ENCODE assay signal across 20 cellular contexts in the genomic region with DNA sequence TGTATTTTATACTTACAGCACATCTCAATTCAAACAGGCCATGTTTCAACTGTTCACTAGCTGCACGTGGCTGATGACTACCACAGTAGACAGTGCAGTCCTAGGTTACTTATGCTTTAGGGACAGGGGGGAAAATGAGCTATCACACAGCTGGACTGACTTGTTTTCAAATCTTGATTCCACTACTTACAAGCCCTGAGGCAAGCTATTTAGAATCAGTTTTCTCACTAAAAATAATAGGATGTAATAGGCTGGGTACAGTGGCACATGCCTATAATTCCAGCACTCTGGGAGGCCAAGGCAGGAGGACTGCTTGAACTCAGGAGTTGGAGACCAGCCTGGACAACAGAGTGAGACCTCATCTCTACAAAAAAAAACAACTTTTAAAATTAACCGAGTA. TPM values are rescaled to one million over a fixed set of nuclear protein-coding genes. Genes with fewer than 3 reads are reported as not detected.
A peak's percentile ranks its signal among the peaks of the same experiment; 100 is the strongest.
DNase-seq lines count a peak whose midpoint lies in the region; ATAC-seq and TF ChIP-seq lines count a peak whose summit lies in the region.
"Had no signal": no experiment of that assay in that cellular context is flagged by ENCODE, and none has a peak within 500 bp of the region (broad histone marks: within the 10 kb centered on the region; RNA-seq: fewer than 3 reads in every experiment).

No MANE protein-coding gene starts in this region.

- WGBS in right cardiac atrium = 92% methylated on average over 2 of the region's 2 CpGs

- no peaks in the 10 kb centered on the region for H3K27me3 ChIP-seq in right cardiac atrium (ENCODE audit: control insufficient read depth, insufficient read depth)

- H3K4me3 Mint-ChIP-seq in activated CD4-positive, alpha-beta T cell treated with anti-CD3 and anti-CD28 coated beads, Interleukin-2, amount 10 ng/mL, durations not matched to agents 7 days and 5 days = no peak overlapping the region
- no peak overlapping the region for H3K4me3 Mint-ChIP-seq in activated naive CD4-positive, alpha-beta T cell treated with anti-CD3 and anti-CD28 coated beads, Interleukin-2, amount 50 U/mL, for 24 hours
- H3K4me3 Mint-ChIP-seq in T-cell = no peak overlapping the region
- no peak overlapping the region for H3K4me3 Mint-ChIP-seq in osteocyte (ENCODE audit: unreplicated experiment)
- H3K4me3 Mint-ChIP-seq: H9, IgD-negative memory B cell had no signal

- no peak for TF ChIP-seq CTCF in osteocyte (IDR thresholded peaks at IDR 0.05)

- peaks cover 4% of the 10 kb centered on the region for H3K4me1 ChIP-seq in right cardiac atrium (ENCODE audit: control insufficient read depth, insufficient read depth, low read length)

- H3K27me3 Mint-ChIP-seq in activated CD4-positive, alpha-beta T cell treated with anti-CD3 and anti-CD28 coated beads, Interleukin-2, amount 10 ng/mL, durations not matched to agents 7 days and 5 days = no peaks in the 10 kb centered on the region
- H3K27me3 Mint-ChIP-seq in activated naive CD4-positive, alpha-beta T cell treated with anti-CD3 and anti-CD28 coated beads, Interleukin-2, amount 50 U/mL, for 24 hours = no peaks in the 10 kb centered on the region
- H3K27me3 Mint-ChIP-seq in T-cell (no peaks in the 10 kb centered on the region), osteocyte (ENCODE audit: unreplicated experiment) (no peaks in the 10 kb centered on the region)
- H3K27me3 Mint-ChIP-seq: IgD-negative memory B cell had no signal

- no peak overlapping the region for H3K27ac ChIP-seq in right cardiac atrium (ENCODE audit: low read length)

- H3K9me3 ChIP-seq in right cardiac atrium (ENCODE audit: control insufficient read depth, low read length) = no peaks in the 10 kb centered on the region

- no peaks in the 10 kb centered on the region for H3K9me3 Mint-ChIP-seq in activated CD4-positive, alpha-beta T cell treated with anti-CD3 and anti-CD28 coated beads, Interleukin-2, amount 10 ng/mL, durations not matched to agents 7 days and 5 days
- no peaks in the 10 kb centered on the region for H3K9me3 Mint-ChIP-seq in activated naive CD4-positive, alpha-beta T cell treated with anti-CD3 and anti-CD28 coated beads, Interleukin-2, amount 50 U/mL, for 24 hours
- H3K9me3 Mint-ChIP-seq in T-cell = no peaks in the 10 kb centered on the region
- no peaks in the 10 kb centered on the region for H3K9me3 Mint-ChIP-seq in osteocyte (ENCODE audit: unreplicated experiment)
- H3K9me3 Mint-ChIP-seq: H9, IgD-negative memory B cell had no signal

- no peak for DNase-seq in activated CD4-positive, alpha-beta T cell treated with anti-CD3 and anti-CD28 coated beads, Interleukin-2, amount 10 ng/mL, durations not matched to agents 7 days and 5 days
- DNase-seq in activated CD4-positive, alpha-beta T cell treated with anti-CD3 and anti-CD28 coated beads, Interleukin-2, amount 50 U/mL, for 4 hours = no peak
- DNase-seq in activated naive CD4-positive, alpha-beta T cell (lab: John Stamatoyannopoulos, UW) = no peak
- DNase-seq in T-cell (no peak), osteocyte (ENCODE audit: extremely low spot score, unreplicated experiment) (no peak), right cardiac atrium (no peak), HuH-7.5 (ENCODE audit: low spot score) (no peak)
- DNase-seq: 8988T, DMS 273 treated with DMSO at 0.1 percent for 48 hours, GDM1, H9, Kasumi-1, MM.1S, NCI-H1105, NCI-H187, NCI-H226, NCI-H524 treated with DMSO at 0.1 percent for 48 hours had no signal

- POLR2A ChIA-PET in activated CD4-positive, alpha-beta T cell treated with anti-CD3 and anti-CD28 coated beads, Interleukin-2, amount 10 ng/mL, durations not matched to agents 7 days and 5 days (lab: Charles Lee) = no interaction called here
- POLR2A ChIA-PET in T-cell (lab: Charles Lee) = interaction anchor here in 1 of 2 donors (0.9 kb wide), 1 partner anchor 10 kb away, joined by 3 read pairs; a partner anchor contains a TSS

- peaks cover 53% of the 10 kb centered on the region for H3K36me3 Mint-ChIP-seq in activated CD4-positive, alpha-beta T cell treated with anti-CD3 and anti-CD28 coated beads, Interleukin-2, amount 10 ng/mL, durations not matched to agents 7 days and 5 days (ENCODE audit: low read depth)
- H3K36me3 Mint-ChIP-seq in activated naive CD4-positive, alpha-beta T cell treated with anti-CD3 and anti-CD28 coated beads, Interleukin-2, amount 50 U/mL, for 24 hours = peaks cover 11% of the 10 kb centered on the region
- H3K36me3 Mint-ChIP-seq in T-cell (peaks cover 21% of the 10 kb centered on the region), osteocyte (ENCODE audit: unreplicated experiment) (peaks cover 6% of the 10 kb centered on the region)

- ATAC-seq in T-cell (replicated peaks in 1 of 4) = no peak
- no peak for ATAC-seq in right cardiac atrium
- ATAC-seq: GM12878 had no signal

- CTCF ChIA-PET in activated CD4-positive, alpha-beta T cell treated with anti-CD3 and anti-CD28 coated beads, Interleukin-2, amount 10 ng/mL, durations not matched to agents 7 days and 5 days (lab: Charles Lee) = interaction anchor here (0.6 to 1.4 kb wide), 3 partner anchors 11 to 81 kb away, joined by 3 read pairs; no protein-coding TSS in a partner anchor
- CTCF ChIA-PET in T-cell (lab: Charles Lee) = interaction anchor here in 1 of 2 donors (0.5 kb wide), 1 partner anchor 123 kb away, joined by 3 read pairs; no protein-coding TSS in a partner anchor

- H3K4me1 Mint-ChIP-seq in activated CD4-positive, alpha-beta T cell treated with anti-CD3 and anti-CD28 coated beads, Interleukin-2, amount 10 ng/mL, durations not matched to agents 7 days and 5 days = peaks cover 59% of the 10 kb centered on the region
- peaks cover 73% of the 10 kb centered on the region for H3K4me1 Mint-ChIP-seq in activated naive CD4-positive, alpha-beta T cell treated with anti-CD3 and anti-CD28 coated beads, Interleukin-2, amount 50 U/mL, for 24 hours
- H3K4me1 Mint-ChIP-seq in T-cell (peaks cover 66 to 73% (median 67%) of the 10 kb centered on the region in 3 donors), osteocyte (ENCODE audit: unreplicated experiment) (peaks cover 44% of the 10 kb centered on the region)

- peak overlapping the region; percentile 19 for H3K27ac Mint-ChIP-seq in activated CD4-positive, alpha-beta T cell treated with anti-CD3 and anti-CD28 coated beads, Interleukin-2, amount 10 ng/mL, durations not matched to agents 7 days and 5 days
- peak overlapping the region; percentile 70 for H3K27ac Mint-ChIP-seq in activated naive CD4-positive, alpha-beta T cell treated with anti-CD3 and anti-CD28 coated beads, Interleukin-2, amount 50 U/mL, for 24 hours
- H3K27ac Mint-ChIP-seq in T-cell = peak overlapping the region; percentile 78 to 82
- H3K27ac Mint-ChIP-seq in osteocyte (ENCODE audit: unreplicated experiment) = peak overlapping the region; percentile 23
- H3K27ac Mint-ChIP-seq: H9, IgD-negative memory B cell had no signal

- no peak overlapping the region for H3K4me3 ChIP-seq in right cardiac atrium (ENCODE audit: low read length)
- H3K4me3 ChIP-seq: GM12878 had no signal

- intact Hi-C loops in right cardiac atrium (cut with DNase I) = no loop called here

RNA-seq across cellular contexts. Expression of a gene that starts 10.3 kb away (rescaled TPM):
- 100 to 1,000 TPM; 151 to 157 TPM for total RNA-seq in activated CD4-positive, alpha-beta T cell treated with anti-CD3 and anti-CD28 coated beads, Interleukin-2, amount 10 ng/mL, durations not matched to agents 7 days and 5 days
- 100 to 1,000 TPM; 159 to 216 (median 167) TPM for total RNA-seq in T-cell
- total RNA-seq in osteocyte = 241 and 255 TPM in 2 replicates
- total RNA-seq in right cardiac atrium = 100 to 1,000 TPM in 1 of 4 donors, 10 to 100 TPM in 3; 91.6 to 109 (median 99.2) TPM
- 46.8 TPM for polyA plus RNA-seq in right cardiac atrium

Comparison
In these comparisons a context has a peak if more than half of its experiments do, and no peak if none do; other contexts are left out.
1. H3K27ac Mint-ChIP-seq: peak in every context shown above with its lines; median percentile 80 in T-cell; 70 in activated naive CD4-positive, alpha-beta T cell treated with anti-CD3 and anti-CD28 coated beads, Interleukin-2, amount 50 U/mL, for 24 hours; 23 in osteocyte; 19 in activated CD4-positive, alpha-beta T cell treated with anti-CD3 and anti-CD28 coated beads, Interleukin-2, amount 10 ng/mL, durations not matched to agents 7 days and 5 days.